ENCODE assay signal across 25 cellular contexts in the genomic region with DNA sequence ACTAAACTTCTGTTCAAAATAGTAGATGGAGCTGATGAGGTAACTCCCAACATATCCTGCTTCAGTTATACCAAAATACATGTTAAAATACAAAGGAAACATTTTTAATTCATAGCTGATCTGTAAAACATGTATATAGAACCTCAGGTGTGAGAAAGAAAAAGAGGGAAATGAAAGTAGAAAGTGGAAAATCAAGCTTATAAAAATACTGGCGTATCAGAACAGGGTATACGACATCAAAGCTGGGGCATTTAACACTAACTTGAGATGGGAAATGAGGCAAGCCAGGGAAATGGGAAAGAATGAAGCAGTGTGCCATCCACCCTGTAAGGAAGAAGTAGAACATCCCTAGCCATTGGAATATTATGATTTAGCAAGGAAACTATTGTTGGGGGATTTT.
"Had no signal": no experiment of that assay in that cellular context is flagged by ENCODE, and none has a peak within 500 bp of the region (broad histone marks: within the 10 kb centered on the region; RNA-seq: fewer than 3 reads in every experiment).

No MANE protein-coding gene starts in this region.

- DNase-seq: activated CD4-positive, alpha-beta T cell treated with anti-CD3 and anti-CD28 coated beads, Interleukin-2, amount 10 ng/mL, durations not matched to agents 24 days and 14 days; activated CD8-positive, alpha-beta memory T cell treated with anti-CD3 and anti-CD28 coated beads, Interleukin-2, amount 10 ng/mL, durations not matched to agents 7 days and 5 days; activated CD8-positive, alpha-beta T cell treated with anti-CD3 and anti-CD28 coated beads for 36 hours; activated gamma-delta T cell treated with Interleukin-2 at 50 U/mL for 16 hours; adrenal gland; central memory CD4-positive, alpha-beta T cell; colonic mucosa; dorsolateral prefrontal cortex; effector memory CD8-positive, alpha-beta T cell; hippocampal formation; left ventricle myocardium inferior; stimulated activated CD4-positive, alpha-beta T cell treated with anti-CD3 and anti-CD28 coated beads, Interleukin-2, amount 100 ng/mL, for 48 hours; stimulated activated CD8-positive, alpha-beta memory T cell treated with anti-CD3 and anti-CD28 coated beads, Interleukin-4, amount 100 ng/mL, for 48 hours; stimulated activated naive CD4-positive, alpha-beta T cell treated with Interleukin-2 at 50 U/mL for 16 hours; substantia nigra; T1000; thyroid gland; upper lobe of right lung had no signal

- H3K9me3 Mint-ChIP-seq: activated CD8-positive, alpha-beta T cell treated with anti-CD3 and anti-CD28 coated beads for 36 hours; effector memory CD8-positive, alpha-beta T cell; mesothelial cell of epicardium; natural killer cell treated with Interleukin-12 subunit alpha and Interleukin-12 subunit beta and Interleukin-15 and Interleukin-18, amount 100 ng/mL, for 72 hours had no signal

- H3K4me3 ChIP-seq: adrenal gland, ascending aorta, colonic mucosa, dorsolateral prefrontal cortex, left ventricle myocardium inferior, prostate gland, thyroid gland, upper lobe of right lung had no signal

- H3K9me3 ChIP-seq: adrenal gland, ascending aorta, colonic mucosa, left ventricle myocardium inferior, prostate gland, thyroid gland, upper lobe of right lung had no signal

- H3K4me1 ChIP-seq: adrenal gland, ascending aorta, colonic mucosa, left ventricle myocardium inferior, prostate gland, thyroid gland, upper lobe of right lung had no signal

- H3K36me3 ChIP-seq: adrenal gland, ascending aorta, colonic mucosa, left ventricle myocardium inferior, prostate gland, thyroid gland, upper lobe of right lung had no signal

- ATAC-seq: activated CD8-positive, alpha-beta memory T cell treated with anti-CD3 and anti-CD28 coated beads, Interleukin-2, amount 10 ng/mL, durations not matched to agents 7 days and 5 days; activated CD8-positive, alpha-beta T cell treated with anti-CD3 and anti-CD28 coated beads for 36 hours; effector memory CD8-positive, alpha-beta T cell; esophagus mucosa; natural killer cell treated with Interleukin-12 subunit alpha and Interleukin-12 subunit beta and Interleukin-15 and Interleukin-18, amount 100 ng/mL, for 72 hours; upper lobe of right lung had no signal

- H3K27me3 ChIP-seq: adrenal gland, ascending aorta, colonic mucosa, thyroid gland, upper lobe of right lung had no signal

- H3K36me3 Mint-ChIP-seq: activated CD8-positive, alpha-beta memory T cell treated with anti-CD3 and anti-CD28 coated beads, Interleukin-2, amount 10 ng/mL, durations not matched to agents 7 days and 5 days; activated naive CD8-positive, alpha-beta T cell; mesothelial cell of epicardium; natural killer cell treated with Interleukin-12 subunit alpha and Interleukin-12 subunit beta and Interleukin-15 and Interleukin-18, amount 100 ng/mL, for 72 hours had no signal

- H3K4me1 Mint-ChIP-seq: activated CD8-positive, alpha-beta memory T cell treated with anti-CD3 and anti-CD28 coated beads, Interleukin-2, amount 10 ng/mL, durations not matched to agents 7 days and 5 days; mesothelial cell of epicardium had no signal

- H3K27ac Mint-ChIP-seq: activated CD4-positive, alpha-beta T cell treated with anti-CD3 and anti-CD28 coated beads, Interleukin-2, amount 10 ng/mL, durations not matched to agents 24 days and 14 days; activated CD8-positive, alpha-beta memory T cell treated with anti-CD3 and anti-CD28 coated beads, Interleukin-2, amount 10 ng/mL, durations not matched to agents 7 days and 5 days; activated CD8-positive, alpha-beta T cell treated with anti-CD3 and anti-CD28 coated beads for 36 hours; activated naive CD8-positive, alpha-beta T cell; effector memory CD8-positive, alpha-beta T cell; mesothelial cell of epicardium; natural killer cell treated with Interleukin-12 subunit alpha and Interleukin-12 subunit beta and Interleukin-15 and Interleukin-18, amount 100 ng/mL, for 72 hours; T-helper 1 cell treated with Interleukin-12 subunit alpha and Interleukin-12 subunit beta and Interleukin-4 antibody, amounts not matched to agents 30 μg/mL and 1 μg/mL, for 36 hours had no signal

- H3K27me3 Mint-ChIP-seq: activated CD4-positive, alpha-beta T cell treated with anti-CD3 and anti-CD28 coated beads, Interleukin-2, amount 10 ng/mL, durations not matched to agents 24 days and 14 days; activated CD8-positive, alpha-beta memory T cell treated with anti-CD3 and anti-CD28 coated beads, Interleukin-2, amount 10 ng/mL, durations not matched to agents 7 days and 5 days; activated CD8-positive, alpha-beta T cell treated with anti-CD3 and anti-CD28 coated beads for 36 hours; activated naive CD8-positive, alpha-beta T cell; effector memory CD8-positive, alpha-beta T cell had no signal

- H3K4me3 Mint-ChIP-seq: activated CD4-positive, alpha-beta T cell treated with anti-CD3 and anti-CD28 coated beads, Interleukin-2, amount 10 ng/mL, durations not matched to agents 24 days and 14 days; activated CD8-positive, alpha-beta memory T cell treated with anti-CD3 and anti-CD28 coated beads, Interleukin-2, amount 10 ng/mL, durations not matched to agents 7 days and 5 days; activated CD8-positive, alpha-beta T cell treated with anti-CD3 and anti-CD28 coated beads for 36 hours; activated naive CD8-positive, alpha-beta T cell; effector memory CD8-positive, alpha-beta T cell; mesothelial cell of epicardium; natural killer cell treated with Interleukin-12 subunit alpha and Interleukin-12 subunit beta and Interleukin-15 and Interleukin-18, amount 100 ng/mL, for 72 hours; T-helper 1 cell treated with Interleukin-12 subunit alpha and Interleukin-12 subunit beta and Interleukin-4 antibody, amounts not matched to agents 30 μg/mL and 1 μg/mL, for 36 hours had no signal

- H3K27ac ChIP-seq: adrenal gland, ascending aorta, colonic mucosa, dorsolateral prefrontal cortex, left ventricle myocardium inferior, prostate gland, thyroid gland, upper lobe of right lung had no signal
